In genomic region chr9:93081081-93081529, GRCh38 we compare ENCODE assay signal across 1 cellular context.
TF ChIP-seq lines count a peak whose summit lies in the region.

No MANE protein-coding gene starts in this region.

TF ChIP-seq in H1, 55 proteins besides CTCF, POLR2A, EP300 and RAD21:
- no peak for TF ChIP-seq ATF3 (IDR thresholded peaks at IDR 0.05; ENCODE audit: insufficient read depth, low read depth, low read length)
- TF ChIP-seq RXRA (IDR thresholded peaks at IDR 0.05; ENCODE audit: insufficient read depth, low read depth, low read length), result no peak
- TF ChIP-seq CHD1 (IDR thresholded peaks at IDR 0.05; ENCODE audit: low read depth, low read length), result no peak
- TF ChIP-seq ASH2L (IDR thresholded peaks at IDR 0.05; ENCODE audit: low read length), result no peak
- no peak for TF ChIP-seq BACH1 (IDR thresholded peaks at IDR 0.05; ENCODE audit: low read length)
- TF ChIP-seq TCF12 (IDR thresholded peaks at IDR 0.05; ENCODE audit: low read depth, low read length), result no peak
- no peak for TF ChIP-seq JUND (IDR thresholded peaks at IDR 0.05; ENCODE audit: low read length)
- TF ChIP-seq SIN3A (conservative IDR thresholded peaks at IDR 0.05 in 1 of 2, IDR thresholded peaks at IDR 0.05 in 1 of 2; ENCODE audit: low read depth in 1 of 2, low read length in 2 of 2), result no peak
- TF ChIP-seq SP2 (IDR thresholded peaks at IDR 0.05; ENCODE audit: low read length), result no peak
- TF ChIP-seq CHD2 (IDR thresholded peaks at IDR 0.05; ENCODE audit: low read length), result no peak
- TF ChIP-seq TEAD4 (IDR thresholded peaks at IDR 0.05; ENCODE audit: low read depth, low read length), result no peak
- no peak for TF ChIP-seq HDAC6 (IDR thresholded peaks at IDR 0.05; ENCODE audit: low read depth, low read length)
